Comparison of ENCODE assay signal across 8 cellular contexts in genomic region chr4:1010522-1011021, GRCh38. TPM values are rescaled to one million over a fixed set of nuclear protein-coding genes. Genes with fewer than 3 reads are reported as not detected.
A peak's percentile ranks its signal among the peaks of the same experiment; 100 is the strongest.
DNase-seq lines count a peak whose midpoint lies in the region; ATAC-seq and TF ChIP-seq lines count a peak whose summit lies in the region.

No MANE protein-coding gene starts in this region.

- H3K9me3 Mint-ChIP-seq in neural crest cell = no peaks in the 10 kb centered on the region

- no peaks in the 10 kb centered on the region for H3K36me3 ChIP-seq in testis (ENCODE audit: low read depth, missing control alignments)

- H3K4me1 Mint-ChIP-seq in neural crest cell = peaks cover 16% of the 10 kb centered on the region

- H3K36me3 Mint-ChIP-seq in neural crest cell (ENCODE audit: low read depth) = peaks cover 3% of the 10 kb centered on the region

- no peaks in the 10 kb centered on the region for H3K9me3 ChIP-seq in testis

- 0 to 1% methylated on average over 23 to 28 of the region's 28 CpGs for WGBS in testis, 2 donors

- H3K4me3 ChIP-seq in epithelial cell of proximal tubule (ENCODE audit: low read depth, low read length) = peak overlapping the region; percentile 68
- peak overlapping the region; percentile 41 to 62 for H3K4me3 ChIP-seq in testis

- peaks cover 46% of the 10 kb centered on the region for H3K27me3 Mint-ChIP-seq in neural crest cell (ENCODE audit: low read depth)

- intact Hi-C loops in testis (cut with DNase I; ENCODE audit: low total_unique reads) = no loop called here

- no peaks in the 10 kb centered on the region for H3K27me3 ChIP-seq in testis

- DNase-seq in NCI-H526 (lab: John Stamatoyannopoulos, UW) (peak; percentile 58 to 75), epithelial cell of proximal tubule (ENCODE audit: low read depth) (no peak), neural crest cell (ENCODE audit: low read depth, low spot score) (no peak), testis (peak; percentile 48), NCI-H345 treated with DMSO at 0.1 percent for 48 hours (lab: John Stamatoyannopoulos, UW; ENCODE audit: unreplicated experiment) (no peak)
- peak; percentile 40 for DNase-seq in activated CD8-positive, alpha-beta memory T cell treated with anti-CD3 and anti-CD28 coated beads, Interleukin-2, amount 50 U/mL, for 1 hour (ENCODE audit: extremely low read depth)

- TF ChIP-seq POLR2A in testis (IDR thresholded peaks at IDR 0.05) = no peak

- H3K4me1 ChIP-seq in testis = peaks cover 20% of the 10 kb centered on the region

- ATAC-seq in GM21619 (IDR thresholded peaks at IDR 0.05; ENCODE audit: unreplicated experiment) = peak; percentile 5
- ATAC-seq in GM19452 (IDR thresholded peaks at IDR 0.05; ENCODE audit: unreplicated experiment) = no peak

- peak overlapping the region; percentile 84 for H3K4me3 Mint-ChIP-seq in neural crest cell

- H3K27ac ChIP-seq in testis = peak overlapping the region in 1 of 2 donors; percentile 0

- H3K27ac Mint-ChIP-seq in neural crest cell (ENCODE audit: unreplicated experiment) = no peak overlapping the region

- TF ChIP-seq CTCF in epithelial cell of proximal tubule (conservative IDR thresholded peaks at IDR 0.05; ENCODE audit: low read depth, low read length) (no peak), neural crest cell (conservative IDR thresholded peaks at IDR 0.05) (no peak), testis (IDR thresholded peaks at IDR 0.05) (no peak)

RNA-seq across cellular contexts. Expression of gene FGFRL1, which starts 0.9 kb away (rescaled TPM):
- total RNA-seq in epithelial cell of proximal tubule (43.6 and 52.5 TPM in 2 replicates), neural crest cell (54.9 and 58.8 TPM in 2 replicates), testis (10 to 100 TPM; 13.7 to 25.6 TPM)
- 14.4 TPM for polyA plus RNA-seq in testis (ENCODE audit: insufficient read depth, low read depth, low replicate concordance)

RNA-seq across cellular contexts. Expression of gene SLC26A1, which starts 17.4 kb away (rescaled TPM):
- total RNA-seq in epithelial cell of proximal tubule (0.35 and 1.3 TPM in 2 replicates), neural crest cell (0.27 and 0.84 TPM in 2 replicates), testis (1 to 10 TPM in 1 of 2 donors, under 1 TPM in 1; 0.99 to 2.0 TPM)
- polyA plus RNA-seq in testis (ENCODE audit: insufficient read depth, low read depth, low replicate concordance) = 0.51 TPM

RNA-seq across cellular contexts. Expression of gene IDUA, which starts 23.7 kb away (rescaled TPM):
- total RNA-seq in epithelial cell of proximal tubule = 0.87 and 5.8 TPM in 2 replicates
- total RNA-seq in neural crest cell = 16.4 and 18.0 TPM in 2 replicates
- total RNA-seq in testis = 10 to 100 TPM; 35.7 to 39.4 TPM
- 8.9 TPM for polyA plus RNA-seq in testis (ENCODE audit: insufficient read depth, low read depth, low replicate concordance)

RNA-seq across cellular contexts. Expression of gene DGKQ, which starts 37.2 kb away (rescaled TPM):
- total RNA-seq in epithelial cell of proximal tubule (11.1 and 16.9 TPM in 2 replicates), neural crest cell (15.0 and 15.7 TPM in 2 replicates), testis (10 to 100 TPM; 20.7 to 22.7 TPM)
- 10.8 TPM for polyA plus RNA-seq in testis (ENCODE audit: insufficient read depth, low read depth, low replicate concordance)

Comparison
In these comparisons a context has a peak if more than half of its experiments do, and no peak if none do; other contexts are left out.
1. DNase-seq: peak in NCI-H526 (2 of 2), activated CD8-positive, alpha-beta memory T cell treated with anti-CD3 and anti-CD28 coated beads, Interleukin-2, amount 50 U/mL, for 1 hour (single experiment) and testis (single experiment); none in epithelial cell of proximal tubule (single experiment), neural crest cell (single experiment) and NCI-H345 treated with DMSO at 0.1 percent for 48 hours (single experiment).